Comparison of ENCODE assay signal across 2 cellular contexts in the genomic region with DNA sequence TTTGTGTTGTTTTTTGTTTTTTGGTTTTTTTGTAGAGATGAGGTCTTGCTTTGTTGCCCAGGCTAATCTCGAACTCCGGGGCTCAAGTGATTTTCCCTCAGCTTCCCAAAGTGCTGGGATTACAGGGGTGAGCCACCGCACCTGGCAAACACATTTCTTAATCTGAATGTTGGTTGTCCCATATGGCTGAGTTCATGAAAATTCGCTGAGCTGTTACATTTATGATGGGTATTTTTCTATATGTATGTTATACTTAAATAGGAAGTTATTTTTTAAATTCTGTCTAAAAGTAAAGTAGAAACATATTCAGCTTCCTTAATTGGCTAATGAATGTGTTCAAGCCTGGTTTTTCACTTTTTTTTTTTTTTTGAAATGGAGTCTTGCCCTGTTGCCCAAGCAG.
A peak's percentile ranks its signal among the peaks of the same experiment; 100 is the strongest.
TF ChIP-seq lines count a peak whose summit lies in the region.

No MANE protein-coding gene starts in this region.

TF ChIP-seq in HepG2, 621 proteins besides CTCF, POLR2A, EP300 and RAD21 (continued from another document):
- no peak for TF ChIP-seq ZMAT5 (CRISPR knock-in tag; IDR thresholded peaks at IDR 0.05; ENCODE audit: borderline replicate concordance, low read depth)
- TF ChIP-seq ZMYM3 (CRISPR knock-in tag; IDR thresholded peaks at IDR 0.05): no peak
- no peak for TF ChIP-seq DR1 (CRISPR knock-in tag; IDR thresholded peaks at IDR 0.05)
- peak; percentile 71 to 90 for TF ChIP-seq MAFK (conservative IDR thresholded peaks at IDR 0.05 in 1 of 2, IDR thresholded peaks at IDR 0.05 in 1 of 2; ENCODE audit: low read length in 2 of 2)
- no peak for TF ChIP-seq ZNF704 (CRISPR knock-in tag; IDR thresholded peaks at IDR 0.05; ENCODE audit: borderline replicate concordance)
- TF ChIP-seq U2AF2 (IDR thresholded peaks at IDR 0.05; ENCODE audit: low read depth, low read length): no peak
- TF ChIP-seq ZBTB4 (CRISPR knock-in tag; IDR thresholded peaks at IDR 0.05; ENCODE audit: borderline replicate concordance): no peak

TF ChIP-seq in IMR-90, 13 proteins besides CTCF, POLR2A, EP300 and RAD21 (continued from another document):
- TF ChIP-seq BHLHE40 (IDR thresholded peaks at IDR 0.05; ENCODE audit: low read depth, low read length): no peak
- no peak for TF ChIP-seq MAZ (IDR thresholded peaks at IDR 0.05; ENCODE audit: borderline replicate concordance, low read depth, low read length)
- TF ChIP-seq CHD1 (IDR thresholded peaks at IDR 0.05; ENCODE audit: low read depth, low read length): no peak
- TF ChIP-seq MAFK (IDR thresholded peaks at IDR 0.05; ENCODE audit: low read depth, low read length): peak; percentile 78
TF ChIP-seq in IMR-90: peak in this region for 1.
